ENCODE assay signal across 8 cellular contexts in genomic region chr16:1825864-1826690, GRCh38. TPM values are rescaled to one million over a fixed set of nuclear protein-coding genes. Genes with fewer than 3 reads are reported as not detected.
DNase-seq lines count a peak whose midpoint lies in the region; ATAC-seq and TF ChIP-seq lines count a peak whose summit lies in the region.

No MANE protein-coding gene starts in this region.

- no peak for TF ChIP-seq POLR2A in testis (IDR thresholded peaks at IDR 0.05)

- H3K4me3 Mint-ChIP-seq in activated T-cell treated with anti-CD3 and anti-CD28 coated beads, Interleukin-2, amount 50 U/mL, for 24 hours = peak overlapping the region; percentile 81
- peak overlapping the region; percentile 80 for H3K4me3 Mint-ChIP-seq in neural crest cell

- no peaks in the 10 kb centered on the region for H3K9me3 ChIP-seq in testis

- no peaks in the 10 kb centered on the region for H3K36me3 ChIP-seq in testis (ENCODE audit: low read depth, missing control alignments)

- H3K4me1 Mint-ChIP-seq in activated T-cell treated with anti-CD3 and anti-CD28 coated beads, Interleukin-2, amount 50 U/mL, for 24 hours (ENCODE audit: low read depth) = peaks cover 53% of the 10 kb centered on the region
- H3K4me1 Mint-ChIP-seq in neural crest cell = peaks cover 37% of the 10 kb centered on the region

- DNase-seq in activated T-cell treated with anti-CD3 and anti-CD28 coated beads for 1 hour (ENCODE audit: low read depth) (peak; percentile 53), NCI-H226 (peak; percentile 50), fibroblast of mammary gland (ENCODE audit: low read depth) (peak; percentile 43), neural crest cell (ENCODE audit: low read depth, low spot score) (peak; percentile 21), testis (no peak)
- DNase-seq in activated T-cell treated with anti-CD3 and anti-CD28 coated beads, Interleukin-2, amount 50 U/mL, for 1 hour = no peak
- no peak for DNase-seq in activated T-cell treated with anti-CD3 and anti-CD28 coated beads, Interleukin-2, amount 50 U/mL, for 24 hours

- no peaks in the 10 kb centered on the region for H3K27me3 ChIP-seq in testis

- no peak for TF ChIP-seq CTCF in fibroblast of mammary gland (conservative IDR thresholded peaks at IDR 0.05; ENCODE audit: control insufficient read depth, insufficient read depth, low read depth, low read length)
- TF ChIP-seq CTCF in neural crest cell (conservative IDR thresholded peaks at IDR 0.05) = no peak
- TF ChIP-seq CTCF in testis (IDR thresholded peaks at IDR 0.05) = no peak

- no peaks in the 10 kb centered on the region for H3K9me3 Mint-ChIP-seq in activated T-cell treated with anti-CD3 and anti-CD28 coated beads, Interleukin-2, amount 50 U/mL, for 24 hours
- no peaks in the 10 kb centered on the region for H3K9me3 Mint-ChIP-seq in neural crest cell

- H3K36me3 Mint-ChIP-seq in activated T-cell treated with anti-CD3 and anti-CD28 coated beads, Interleukin-2, amount 50 U/mL, for 24 hours (ENCODE audit: low read depth) = peaks cover 44% of the 10 kb centered on the region
- peaks cover 3% of the 10 kb centered on the region for H3K36me3 Mint-ChIP-seq in neural crest cell (ENCODE audit: low read depth)

- intact Hi-C loops in testis (cut with DNase I; ENCODE audit: low total_unique reads) = no loop called here

- WGBS in testis, 2 donors = 2 to 8% methylated on average over 17 to 67 of the region's 96 CpGs

- peaks cover 33% of the 10 kb centered on the region for H3K4me1 ChIP-seq in testis

- peak overlapping the region; percentile 84 for H3K27ac Mint-ChIP-seq in activated T-cell treated with anti-CD3 and anti-CD28 coated beads, Interleukin-2, amount 50 U/mL, for 24 hours
- no peak overlapping the region for H3K27ac Mint-ChIP-seq in neural crest cell (ENCODE audit: unreplicated experiment)

- peak; percentile 45 for ATAC-seq in HG02870 (IDR thresholded peaks at IDR 0.05; ENCODE audit: unreplicated experiment)

- H3K27me3 Mint-ChIP-seq in activated T-cell treated with anti-CD3 and anti-CD28 coated beads, Interleukin-2, amount 50 U/mL, for 24 hours = no peaks in the 10 kb centered on the region
- H3K27me3 Mint-ChIP-seq in neural crest cell (ENCODE audit: low read depth) = no peaks in the 10 kb centered on the region

- H3K4me3 ChIP-seq in fibroblast of mammary gland (ENCODE audit: control insufficient read depth, low read depth, low read length) = peak overlapping the region; percentile 43
- peak overlapping the region; percentile 57 to 89 for H3K4me3 ChIP-seq in testis

- peak overlapping the region in 1 of 2 donors; percentile 85 for H3K27ac ChIP-seq in testis

RNA-seq across cellular contexts. Expression of gene HAGH, which starts 0.5 kb away (rescaled TPM):
- 31.1 TPM in 2 replicates for total RNA-seq in neural crest cell
- total RNA-seq in testis = 100 to 1,000 TPM; 163 to 176 TPM
- polyA plus RNA-seq in testis (ENCODE audit: insufficient read depth, low read depth, low replicate concordance) = 266 TPM

RNA-seq across cellular contexts. Expression of gene FAHD1, which starts 0.9 kb away (rescaled TPM):
- 27.2 and 28.0 TPM in 2 replicates for total RNA-seq in neural crest cell
- 10 to 100 TPM; 57.5 to 65.8 TPM for total RNA-seq in testis
- polyA plus RNA-seq in testis (ENCODE audit: insufficient read depth, low read depth, low replicate concordance) = 20.6 TPM

RNA-seq across cellular contexts. Expression of gene IGFALS, which starts 32.6 kb away (rescaled TPM):
- total RNA-seq in neural crest cell (0.14 TPM in 1 of 2 replicates, not detected in the other), testis (1 to 10 TPM; 3.2 to 6.7 TPM)
- polyA plus RNA-seq in testis (ENCODE audit: insufficient read depth, low read depth, low replicate concordance) = 0.38 TPM

RNA-seq across cellular contexts. Expression of gene NUBP2, which starts 43.3 kb away (rescaled TPM):
- total RNA-seq in neural crest cell = 71.0 and 73.8 TPM in 2 replicates
- total RNA-seq in testis = 10 to 100 TPM; 81.5 to 90.8 TPM
- polyA plus RNA-seq in testis (ENCODE audit: insufficient read depth, low read depth, low replicate concordance) = 49.8 TPM

RNA-seq across cellular contexts. Expression of gene SPSB3, which starts 43.7 kb away (rescaled TPM):
- total RNA-seq in neural crest cell (23.1 and 23.8 TPM in 2 replicates), testis (100 to 1,000 TPM; 111 to 114 TPM)
- polyA plus RNA-seq in testis (ENCODE audit: insufficient read depth, low read depth, low replicate concordance) = 43.8 TPM

Comparison
In these comparisons a context has a peak if more than half of its experiments do, and no peak if none do; other contexts are left out.
1. DNase-seq: peak in activated T-cell treated with anti-CD3 and anti-CD28 coated beads for 1 hour (single experiment), NCI-H226 (single experiment), fibroblast of mammary gland (single experiment) and neural crest cell (single experiment); none in activated T-cell treated with anti-CD3 and anti-CD28 coated beads, Interleukin-2, amount 50 U/mL, for 1 hour (single experiment), activated T-cell treated with anti-CD3 and anti-CD28 coated beads, Interleukin-2, amount 50 U/mL, for 24 hours (single experiment) and testis (single experiment).